In the genomic region with DNA sequence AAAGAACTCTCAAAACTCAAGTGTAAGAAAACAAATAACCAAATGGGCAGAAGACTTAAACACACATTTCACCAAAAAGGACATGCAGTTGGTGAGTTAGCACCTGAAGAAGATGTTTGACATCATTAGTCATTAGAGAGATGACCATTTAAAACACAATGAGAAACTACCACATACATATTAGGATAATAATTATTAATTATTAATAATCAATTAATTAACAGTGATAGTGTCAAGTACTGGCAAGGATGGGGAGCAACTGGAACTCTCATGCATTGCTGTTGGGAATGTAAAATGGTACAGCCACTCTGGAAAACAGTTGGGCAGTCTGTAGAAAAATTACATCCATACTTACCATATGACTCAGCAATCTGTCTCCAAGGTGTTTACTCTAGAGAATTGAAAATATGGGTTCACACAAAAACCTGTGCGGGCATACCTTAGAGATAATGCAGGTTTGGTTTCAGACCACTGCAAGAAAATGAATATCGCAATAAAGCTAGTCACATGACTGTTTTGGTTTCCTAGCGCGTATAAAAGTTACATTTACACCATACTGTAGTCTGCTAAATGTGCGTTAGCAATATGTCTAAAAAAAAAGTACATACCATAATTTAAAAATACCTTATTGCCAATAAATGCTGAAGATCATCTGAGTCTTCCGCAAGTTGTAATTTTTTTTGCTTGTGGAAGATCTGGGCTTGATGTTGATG, we compare ENCODE assay signal across 26 cellular contexts. TPM values are rescaled to one million over a fixed set of nuclear protein-coding genes. Genes with fewer than 3 reads are reported as not detected.
DNase-seq lines count a peak whose midpoint lies in the region; ATAC-seq, FAIRE-seq and TF ChIP-seq lines count a peak whose summit lies in the region.
"Had no signal": no experiment of that assay in that cellular context is flagged by ENCODE, and none has a peak within 500 bp of the region (broad histone marks: within the 10 kb centered on the region; RNA-seq: fewer than 3 reads in every experiment).

No MANE protein-coding gene starts in this region.

- CTCF ChIA-PET in Caco-2 (lab: Charles Lee) (no interaction called here), activated B cell treated with CpG ODN at 0.5 μM for 24 hours (lab: Charles Lee) (interaction anchor here (1.1 kb wide), 1 partner anchor 28 kb away, joined by 3 read pairs; no protein-coding TSS in a partner anchor)

- no peaks in the 10 kb centered on the region for H3K27me3 Mint-ChIP-seq in Caco-2 (ENCODE audit: insufficient read depth, unreplicated experiment)
- no peaks in the 10 kb centered on the region for H3K27me3 Mint-ChIP-seq in activated B cell treated with CpG ODN at 0.5 μM for 24 hours
- H3K27me3 Mint-ChIP-seq: activated naive CD8-positive, alpha-beta T cell treated with anti-CD3 and anti-CD28 coated beads for 36 hours; CD4-positive, CD25-positive, alpha-beta regulatory T cell had no signal

- no peak overlapping the region for H3K4me3 ChIP-seq in Caco-2 (ENCODE audit: low read depth, low read length)
- H3K4me3 ChIP-seq: coronary artery, lung, skin epidermis, thoracic aorta had no signal

- peak overlapping the region; percentile 17 for H3K4me3 Mint-ChIP-seq in Caco-2 (ENCODE audit: unreplicated experiment)
- H3K4me3 Mint-ChIP-seq in activated B cell treated with CpG ODN at 0.5 μM for 24 hours, result no peak overlapping the region
- H3K4me3 Mint-ChIP-seq: activated naive CD8-positive, alpha-beta T cell treated with anti-CD3 and anti-CD28 coated beads for 36 hours; brain had no signal

- no peak for FAIRE-seq in GM12892 (lab: Jason Lieb, UNC)
- FAIRE-seq: kidney had no signal

- H3K36me3 Mint-ChIP-seq in Caco-2 (ENCODE audit: insufficient read depth, unreplicated experiment) (peaks cover 100% of the 10 kb centered on the region), activated B cell treated with CpG ODN at 0.5 μM for 24 hours (ENCODE audit: low read depth) (peaks cover 70% of the 10 kb centered on the region)

- no peak for TF ChIP-seq CTCF in Caco-2 (IDR thresholded peaks at IDR 0.05; ENCODE audit: insufficient read depth in 1 of 2, low read depth in 1 of 2, low read length in 1 of 2, severe bottlenecking in 1 of 2, unreplicated experiment in 1 of 2)
- no peak for TF ChIP-seq CTCF in activated B cell treated with CpG ODN at 0.5 μM for 24 hours (IDR thresholded peaks at IDR 0.05)

- H3K9me3 ChIP-seq in Caco-2, result no peaks in the 10 kb centered on the region

- peaks cover 73% of the 10 kb centered on the region for H3K4me1 ChIP-seq in Caco-2

- H3K4me1 Mint-ChIP-seq in Caco-2 (ENCODE audit: low read depth, unreplicated experiment) (peaks cover 62% of the 10 kb centered on the region), activated B cell treated with CpG ODN at 0.5 μM for 24 hours (peaks cover 61% of the 10 kb centered on the region)

- peaks cover 7% of the 10 kb centered on the region for H3K36me3 ChIP-seq in Caco-2 (ENCODE audit: control insufficient read depth, insufficient read depth, low read length)
- H3K36me3 ChIP-seq: thoracic aorta had no signal

- POLR2A ChIA-PET in Caco-2 (lab: Charles Lee), result no interaction called here
- POLR2A ChIA-PET in activated B cell treated with CpG ODN at 0.5 μM for 24 hours (lab: Charles Lee), result interaction anchor here (2.4 to 2.9 kb wide), 2 partner anchors 8 to 13 kb away, joined by 7 to 8 read pairs; no protein-coding TSS in a partner anchor

- TSS peak; percentile 2 for BruUV-seq in Caco-2 (replicated peaks; lab: Mats Ljungman, UMichigan)

- H3K9me3 Mint-ChIP-seq in Caco-2 (ENCODE audit: unreplicated experiment), result no peaks in the 10 kb centered on the region
- peaks cover 4% of the 10 kb centered on the region for H3K9me3 Mint-ChIP-seq in activated B cell treated with CpG ODN at 0.5 μM for 24 hours

- DNase-seq in Caco-2, result peak in 1 of 2 experiments; percentile 44
- DNase-seq in NCI-H2171 (lab: John Stamatoyannopoulos, UW), result peak; percentile 0
- DNase-seq in activated B cell treated with CpG ODN at 0.5 μM for 24 hours, result no peak
- DNase-seq in iris pigment epithelial cell (ENCODE audit: low read depth), result peak; percentile 38
- no peak for DNase-seq in MV-4-11 (lab: John Stamatoyannopoulos, UW)
- no peak for DNase-seq in GM12892 (ENCODE audit: insufficient read length)
- DNase-seq: activated CD8-positive, alpha-beta memory T cell treated with anti-CD3 and anti-CD28 coated beads for 24 hours; activated naive CD8-positive, alpha-beta T cell treated with anti-CD3 and anti-CD28 coated beads for 36 hours; activated T-cell treated with anti-CD3 and anti-CD28 coated beads, Interleukin-2, amount 50 U/mL, for 72 hours; CD4-positive, CD25-positive, alpha-beta regulatory T cell; GF-D8; HCEC 1CT; kidney; NCI-H1105; NCI-H2081; NCI-H446 treated with DMSO at 0.1 percent for 48 hours; nucleus accumbens; stimulated activated naive CD4-positive, alpha-beta T cell had no signal

- ATAC-seq in activated B cell treated with CpG ODN at 0.5 μM for 24 hours (ENCODE audit: low read depth) (no peak), GM21423 (IDR thresholded peaks at IDR 0.05; ENCODE audit: unreplicated experiment) (no peak), GM21381 (IDR thresholded peaks at IDR 0.05; ENCODE audit: unreplicated experiment) (no peak)
- ATAC-seq: activated CD4-positive, CD25-positive, alpha-beta regulatory T cell treated with anti-CD3 and anti-CD28 coated beads, Interleukin-2, amount 50 U/mL, for 24 hours; activated T-cell treated with anti-CD3 and anti-CD28 coated beads, Interleukin-2, amount 50 U/mL, for 72 hours had no signal

- TF ChIP-seq POLR2A in GM12892 (IDR thresholded peaks at IDR 0.05; ENCODE audit: low read depth, low read length), result no peak

- H3K27ac Mint-ChIP-seq in Caco-2 (ENCODE audit: unreplicated experiment) (peak overlapping the region; percentile 68), activated B cell treated with CpG ODN at 0.5 μM for 24 hours (peak overlapping the region; percentile 7)
- H3K27ac Mint-ChIP-seq: activated naive CD8-positive, alpha-beta T cell treated with anti-CD3 and anti-CD28 coated beads for 36 hours; brain had no signal

- intact Hi-C loops in Caco-2 (cut with micrococcal nuclease; ENCODE audit: unreplicated experiment), result loop anchor here (10.0 kb wide), 1 partner anchor 867 kb away; no protein-coding TSS in a partner anchor
- intact Hi-C loops in activated B cell treated with CpG ODN at 0.5 μM for 24 hours (cut with micrococcal nuclease), result no loop called here

- no peaks in the 10 kb centered on the region for H3K27me3 ChIP-seq in Caco-2 (replicated peaks; ENCODE audit: control insufficient read depth, insufficient read depth, low read length)

RNA-seq across cellular contexts. Expression of gene ARID5B, which starts 30.3 kb away (rescaled TPM):
- total RNA-seq in Caco-2 (2022) (168 and 169 TPM in 2 replicates), activated B cell treated with CpG ODN at 0.5 μM for 24 hours (67.4 and 76.8 TPM in 2 replicates)
- 15.3 TPM for polyA plus RNA-seq in GM12892 (2012; ENCODE audit: missing spikeins)

Comparison
In these comparisons a context has a peak if more than half of its experiments do, and no peak if none do; other contexts are left out.
1. DNase-seq: peak in NCI-H2171 (single experiment) and iris pigment epithelial cell (single experiment); none in activated B cell treated with CpG ODN at 0.5 μM for 24 hours (single experiment), MV-4-11 (single experiment) and GM12892 (single experiment).